Comparison of ENCODE assay signal across 10 cellular contexts in the genomic region with DNA sequence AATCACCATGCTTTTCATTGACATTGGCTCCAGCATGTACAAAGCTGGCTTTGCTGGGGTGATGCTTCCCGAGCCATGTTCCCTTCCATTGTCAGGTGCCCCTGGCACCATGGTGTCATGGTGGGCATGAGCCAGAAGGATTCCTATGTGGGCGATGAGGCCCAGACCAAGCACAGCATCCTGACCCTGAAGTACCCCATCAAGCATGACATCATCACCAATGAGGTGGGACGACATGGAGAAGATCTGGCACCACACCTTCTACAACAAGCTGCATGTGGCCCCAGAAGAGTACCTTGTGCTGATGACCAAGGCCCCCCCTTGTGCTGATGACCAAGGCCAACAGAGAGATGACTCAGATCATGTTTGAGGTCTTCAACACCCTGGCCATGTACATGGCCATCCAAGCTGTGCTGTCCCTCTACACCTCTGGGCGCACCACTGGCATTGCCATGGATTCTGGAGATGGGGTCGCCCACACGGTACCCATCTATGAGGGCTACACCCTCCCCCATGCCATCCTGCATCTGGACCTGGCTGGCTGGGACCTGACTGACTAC. TPM values are rescaled to one million over a fixed set of nuclear protein-coding genes. Genes with fewer than 3 reads are reported as not detected.
"Had no signal": no experiment of that assay in that cellular context is flagged by ENCODE, and none has a peak within 500 bp of the region (broad histone marks: within the 10 kb centered on the region; RNA-seq: fewer than 3 reads in every experiment).

No MANE protein-coding gene starts in this region.

- H3K4me1 ChIP-seq: HAP-1 had no signal

- H3K4me3 Mint-ChIP-seq: GM23338, HFFc6 had no signal

- H3K27ac Mint-ChIP-seq: GM23338, HFFc6 had no signal

- DNase-seq: H7, HFFc6, KBM-7 had no signal

- H3K4me1 Mint-ChIP-seq: IgD-negative memory B cell had no signal

- H3K27ac ChIP-seq: HL-60 had no signal

- H3K27me3 Mint-ChIP-seq: IgD-negative memory B cell had no signal

- H3K4me2 ChIP-seq: GM23338 had no signal

- H3K36me3 ChIP-seq: HAP-1 had no signal

- H3K4me3 ChIP-seq: GM23338, HAP-1 had no signal

- H2AFZ ChIP-seq: GM23338 had no signal

- ATAC-seq: GM23338, HCT116 had no signal

RNA-seq across cellular contexts. Expression of a gene that starts 17.6 kb away (rescaled TPM):
- total RNA-seq: GM23338, H4, H7, HFFc6, HT1080 had no signal
- polyA plus RNA-seq: GM23338, IgD-negative memory B cell had no signal

RNA-seq across cellular contexts. Expression of a gene that starts 45.6 kb away (rescaled TPM):
- total RNA-seq: HFFc6, HT1080 had no signal
- polyA plus RNA-seq: IgD-negative memory B cell had no signal
